Comparison of ENCODE assay signal across 15 cellular contexts in the genomic region with DNA sequence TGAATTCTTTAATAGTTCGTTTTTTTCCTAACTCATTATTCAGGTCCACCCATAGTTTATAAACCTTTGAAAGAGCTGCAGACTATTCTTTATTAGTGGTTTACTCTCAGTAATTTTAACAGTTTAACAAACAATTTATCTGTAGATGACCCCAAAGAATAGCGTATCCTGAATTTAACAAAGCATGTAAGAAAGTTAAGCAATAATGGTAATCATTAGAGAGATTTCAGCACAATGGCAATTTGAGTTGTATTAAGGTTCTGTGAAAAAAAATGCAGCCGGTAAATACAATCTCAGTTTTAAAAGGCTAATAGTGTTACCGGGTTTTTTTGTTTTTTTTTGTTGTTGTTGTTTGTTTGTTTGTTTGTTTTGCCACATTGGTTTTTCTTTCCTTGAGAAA. TPM values are rescaled to one million over a fixed set of nuclear protein-coding genes. Genes with fewer than 3 reads are reported as not detected.
DNase-seq lines count a peak whose midpoint lies in the region; ATAC-seq, FAIRE-seq and TF ChIP-seq lines count a peak whose summit lies in the region.
"Had no signal": no experiment of that assay in that cellular context is flagged by ENCODE, and none has a peak within 500 bp of the region (broad histone marks: within the 10 kb centered on the region; RNA-seq: fewer than 3 reads in every experiment).

No MANE protein-coding gene starts in this region.

- TF ChIP-seq POLR2A in HepG2 (IDR thresholded peaks at IDR 0.05; ENCODE audit: insufficient read depth in 1 of 2, low read depth in 2 of 2, low read length in 2 of 2) = no peak

- 64 to 68% methylated on average over 4 of the region's 4 CpGs for WGBS in GM23248 (ENCODE audit: low coverage in 1 of 2, low lambda C conversion rate in 2 of 2, missing lambda C conversion rate in 2 of 2), 2 experiments
- 7% methylated on average over 4 of the region's 4 CpGs for WGBS in HepG2 (ENCODE audit: low lambda C conversion rate)

- no peak overlapping the region for H3K9ac ChIP-seq in GM23248
- H3K9ac ChIP-seq in SK-N-MC (ENCODE audit: insufficient read length) = peak overlapping the region; percentile 24
- H3K9ac ChIP-seq in HepG2 (ENCODE audit: insufficient read depth, low read depth, low read length) = no peak overlapping the region

- H3K27ac ChIP-seq in GM23248 = no peak overlapping the region
- H3K27ac ChIP-seq in SK-N-MC = no peak overlapping the region
- no peak overlapping the region for H3K27ac ChIP-seq in HepG2 (ENCODE audit: extremely low read length, insufficient read depth, low read length)

- no peaks in the 10 kb centered on the region for H3K9me2 ChIP-seq in GM23248 (ENCODE audit: insufficient read depth)

- H3K4me3 ChIP-seq in GM23248 (no peak overlapping the region), SK-N-MC (no peak overlapping the region), HepG2 (replicated peaks in 1 of 3; ENCODE audit: insufficient read depth in 1 of 3, low read depth in 2 of 3, low read length in 3 of 3) (no peak overlapping the region)

- ATAC-seq in HepG2 = no peak
- ATAC-seq: CD8-positive, alpha-beta T cell had no signal

- no peaks in the 10 kb centered on the region for H3F3A ChIP-seq in GM23248 (ENCODE audit: insufficient read depth)

- H3K9me3 ChIP-seq in GM23248 (ENCODE audit: low read depth) = no peaks in the 10 kb centered on the region
- H3K9me3 ChIP-seq in SK-N-MC (ENCODE audit: low read depth, low read length) = no peaks in the 10 kb centered on the region
- peaks cover 5% of the 10 kb centered on the region; the same call in 1 of the 2 replicates for H3K9me3 ChIP-seq in HepG2 (ENCODE audit: low read length)

- CTCF ChIA-PET in HepG2 (lab: Yijun Ruan, JAX; ENCODE audit: low intra/inter-chr PET ratio, low total read pairs) = no interaction called here

- in situ Hi-C loops in GM23248 (cut with MboI) (no loop called here), HepG2 (cut with HindIII; ENCODE audit: extremely low pct_ligation_motif_present, low pct_unique_long_range_greater_than_20kb) (no loop called here)

- H4K20me1 ChIP-seq in GM23248 (ENCODE audit: insufficient read depth) = no peaks in the 10 kb centered on the region
- H4K20me1 ChIP-seq in HepG2 (ENCODE audit: insufficient read depth, low read length) = no peaks in the 10 kb centered on the region

- intact Hi-C loops in HepG2 (cut with micrococcal nuclease; ENCODE audit: unreplicated experiment) (no loop called here), posterior vena cava (cut with DNase I) (no loop called here)

- H2AFZ ChIP-seq in GM23248 (peak overlapping the region; percentile 53), HepG2 (ENCODE audit: low read length) (no peak overlapping the region)

- BruUV-seq in HepG2 (replicated peaks; lab: Mats Ljungman, UMichigan) = no TSS peak

- POLR2A ChIA-PET in HepG2 (lab: Yijun Ruan, JAX) = no interaction called here

- no peak overlapping the region for H3K4me2 ChIP-seq in GM23248 (ENCODE audit: unreplicated experiment)
- peak overlapping the region; percentile 29; the same call in 1 of the 2 replicates for H3K4me2 ChIP-seq in HepG2 (ENCODE audit: low read depth, low read length)

- H3K4me1 ChIP-seq in GM23248 (ENCODE audit: insufficient read depth) = no peaks in the 10 kb centered on the region
- peaks cover 13% of the 10 kb centered on the region for H3K4me1 ChIP-seq in HepG2 (ENCODE audit: insufficient read depth, low read length)

- no peaks in the 10 kb centered on the region for H3K79me2 ChIP-seq in GM23248 (ENCODE audit: insufficient read depth)
- no peaks in the 10 kb centered on the region for H3K79me2 ChIP-seq in HepG2 (ENCODE audit: insufficient read depth, low read length)

- FAIRE-seq in HepG2 (lab: Jason Lieb, UNC) = no peak
- FAIRE-seq: D721Med, GM12892, GM19239, HTR-8/SVneo had no signal

- no peaks in the 10 kb centered on the region for H3K27me3 ChIP-seq in GM23248 (replicated peaks; ENCODE audit: insufficient read depth)
- no peaks in the 10 kb centered on the region for H3K27me3 ChIP-seq in HepG2 (ENCODE audit: control insufficient read depth in 1 of 2, insufficient read depth in 2 of 2, low read length in 2 of 2)

- TF ChIP-seq CTCF in HepG2 (CRISPR knock-in tag; IDR thresholded peaks at IDR 0.05) = no peak

- no peak for TF ChIP-seq RAD21 in HepG2 (CRISPR knock-in tag; IDR thresholded peaks at IDR 0.05)

- TF ChIP-seq EP300 in HepG2 (IDR thresholded peaks at IDR 0.05; ENCODE audit: low read depth in 2 of 2, low read length in 2 of 2) (no peak), HepG2 (CRISPR knock-in tag; IDR thresholded peaks at IDR 0.05; ENCODE audit: borderline replicate concordance) (no peak)

- no peak for DNase-seq in GM23248
- no peak for DNase-seq in SK-N-MC (ENCODE audit: low read depth, low spot score)
- DNase-seq in HepG2 (ENCODE audit: low spot score) = no peak
- peak; percentile 54 for DNase-seq in renal cortical epithelial cell (ENCODE audit: low read depth)
- DNase-seq in medulla oblongata (ENCODE audit: extremely low spot score) = no peak
- no peak for DNase-seq in NCI-H69 (lab: John Stamatoyannopoulos, UW)
- DNase-seq in posterior vena cava (ENCODE audit: low spot score) = no peak
- DNase-seq: CD8-positive, alpha-beta T cell; DND-41; GDM1 had no signal

- H3K36me3 ChIP-seq in GM23248 (ENCODE audit: low read depth) = no peaks in the 10 kb centered on the region
- no peaks in the 10 kb centered on the region for H3K36me3 ChIP-seq in SK-N-MC (ENCODE audit: insufficient read depth, low read length)
- no peaks in the 10 kb centered on the region for H3K36me3 ChIP-seq in HepG2 (replicated peaks in 1 of 2; ENCODE audit: control insufficient read depth in 1 of 2, insufficient read depth in 2 of 2, low read length in 2 of 2)

TF ChIP-seq in HepG2, 621 proteins besides CTCF, POLR2A, EP300 and RAD21:
- TF ChIP-seq ZNF292 (CRISPR knock-in tag; IDR thresholded peaks at IDR 0.05; ENCODE audit: borderline replicate concordance, low read depth) (no peak), ZNF251 (CRISPR knock-in tag; IDR thresholded peaks at IDR 0.05) (no peak)

RNA-seq across cellular contexts. Expression of a gene that starts 40.3 kb away (rescaled TPM):
- 15.2 and 15.4 TPM in 2 replicates for total RNA-seq in GM23248 (2014; rRNA removed; shearing (Covaris generic))
- polyA plus RNA-seq in GM23248 (2016; fragmentation: Nextera tagmentation; extraction: Ambion mirVana) (17.4 and 17.6 TPM in 2 replicates), HepG2 (2011; rRNA removed) (4.2 and 5.7 TPM in 2 replicates)
- total RNA-seq in HepG2 (2016; rRNA removed; fragmentation: Illumina TruSeq; extraction: Trizol) (25.2 and 30.4 TPM in 2 replicates), renal cortical epithelial cell (22.1 and 24.0 TPM in 2 replicates), posterior vena cava (10 to 100 TPM; 11.3 to 13.9 TPM)
- total RNA-seq in HepG2 (2016; cell fraction: cytosol; rRNA removed; fragmentation: Illumina TruSeq; extraction: Trizol; ENCODE audit: low read depth) = 2.2 and 3.2 TPM in 2 replicates
- total RNA-seq in HepG2 (2016; cell fraction: insoluble cytoplasmic fraction; rRNA removed; fragmentation: Illumina TruSeq; extraction: Trizol) = 23.2 and 30.4 TPM in 2 replicates
- 6.4 and 7.0 TPM in 2 replicates for total RNA-seq in HepG2 (2016; cell fraction: membrane; rRNA removed; fragmentation: Illumina TruSeq; extraction: Trizol)
- total RNA-seq in HepG2 (2016; cell fraction: nucleus; rRNA removed; fragmentation: Illumina TruSeq; extraction: Trizol) = 21.4 and 22.9 TPM in 2 replicates
- 2.2 TPM in 2 replicates for polyA plus RNA-seq in HepG2 (2011; cell fraction: cytosol; rRNA removed)
- polyA plus RNA-seq in HepG2 (2011; cell fraction: nucleus; rRNA removed) = 4.0 and 4.5 TPM in 2 replicates
- 6.6 and 6.9 TPM in 2 replicates for polyA plus RNA-seq in HepG2 (2012)
- polyA plus RNA-seq in HepG2 (2016; cell fraction: cytosol; fragmentation: Illumina TruSeq; extraction: Trizol; ENCODE audit: low read depth) = 0.85 and 1.4 TPM in 2 replicates
- polyA plus RNA-seq in HepG2 (2016; cell fraction: insoluble cytoplasmic fraction; fragmentation: Illumina TruSeq; extraction: Trizol; ENCODE audit: low read depth) = 20.1 and 23.5 TPM in 2 replicates
- polyA plus RNA-seq in HepG2 (2016; cell fraction: membrane; fragmentation: Illumina TruSeq; extraction: Trizol; ENCODE audit: low read depth) = 2.9 and 3.3 TPM in 2 replicates
- 21.9 and 22.2 TPM in 2 replicates for polyA plus RNA-seq in HepG2 (2016; cell fraction: nucleus; fragmentation: Illumina TruSeq; extraction: Trizol; ENCODE audit: insufficient read depth, low read depth)
- 5.7 and 5.8 TPM in 2 replicates for polyA minus RNA-seq in HepG2 (2011; rRNA and poly(A)+ RNA removed; ENCODE audit: low replicate concordance)
- 1.6 and 2.4 TPM in 2 replicates for polyA minus RNA-seq in HepG2 (2011; cell fraction: cytosol; rRNA and poly(A)+ RNA removed)
- 13.0 and 14.2 TPM in 2 replicates for polyA minus RNA-seq in HepG2 (2011; cell fraction: nucleus; rRNA and poly(A)+ RNA removed)

RNA-seq across cellular contexts. Expression of a gene that starts 41.8 kb away (rescaled TPM):
- total RNA-seq in GM23248 (2014; rRNA removed; shearing (Covaris generic)) = 6.3 and 8.9 TPM in 2 replicates
- polyA plus RNA-seq in GM23248 (2016; fragmentation: Nextera tagmentation; extraction: Ambion mirVana) = 10.6 and 11.8 TPM in 2 replicates
- 0.10 and 0.11 TPM in 2 replicates for total RNA-seq in HepG2 (2016; rRNA removed; fragmentation: Illumina TruSeq; extraction: Trizol)
- total RNA-seq in HepG2 (2016; cell fraction: cytosol; rRNA removed; fragmentation: Illumina TruSeq; extraction: Trizol; ENCODE audit: low read depth) = 0.10 TPM in 1 of 2 replicates, not detected in the other
- total RNA-seq in HepG2 (2016; cell fraction: insoluble cytoplasmic fraction; rRNA removed; fragmentation: Illumina TruSeq; extraction: Trizol) = 0.04 and 0.12 TPM in 2 replicates
- total RNA-seq in HepG2 (2016; cell fraction: membrane; rRNA removed; fragmentation: Illumina TruSeq; extraction: Trizol) = 0.06 TPM in 1 of 2 replicates, not detected in the other
- total RNA-seq in HepG2 (2016; cell fraction: nucleus; rRNA removed; fragmentation: Illumina TruSeq; extraction: Trizol) = not detected in 2 replicates
- 0.01 and 0.03 TPM in 2 replicates for polyA plus RNA-seq in HepG2 (2011; rRNA removed)
- polyA plus RNA-seq in HepG2 (2011; cell fraction: cytosol; rRNA removed) = 0.03 TPM in 2 replicates
- not detected in 2 replicates for polyA plus RNA-seq in HepG2 (2011; cell fraction: nucleus; rRNA removed)
- 0.07 TPM in 1 of 2 replicates, not detected in the other for polyA plus RNA-seq in HepG2 (2012)
- polyA plus RNA-seq in HepG2 (2016; cell fraction: cytosol; fragmentation: Illumina TruSeq; extraction: Trizol; ENCODE audit: low read depth) = 0.03 TPM in 1 of 2 replicates, not detected in the other
- 0.09 and 0.12 TPM in 2 replicates for polyA plus RNA-seq in HepG2 (2016; cell fraction: insoluble cytoplasmic fraction; fragmentation: Illumina TruSeq; extraction: Trizol; ENCODE audit: low read depth)
- 0.05 TPM in 1 of 2 replicates, not detected in the other for polyA plus RNA-seq in HepG2 (2016; cell fraction: membrane; fragmentation: Illumina TruSeq; extraction: Trizol; ENCODE audit: low read depth)
- polyA plus RNA-seq in HepG2 (2016; cell fraction: nucleus; fragmentation: Illumina TruSeq; extraction: Trizol; ENCODE audit: insufficient read depth, low read depth) = 0.14 and 0.20 TPM in 2 replicates
- polyA minus RNA-seq in HepG2 (2011; rRNA and poly(A)+ RNA removed; ENCODE audit: low replicate concordance) = 4.1 TPM in 1 of 2 replicates, not detected in the other
- not detected in 2 replicates for polyA minus RNA-seq in HepG2 (2011; cell fraction: cytosol; rRNA and poly(A)+ RNA removed)
- polyA minus RNA-seq in HepG2 (2011; cell fraction: nucleus; rRNA and poly(A)+ RNA removed) = 0.12 TPM in 1 of 2 replicates, not detected in the other
- 2.3 and 2.5 TPM in 2 replicates for total RNA-seq in renal cortical epithelial cell
- total RNA-seq in posterior vena cava = 1 to 10 TPM; 2.0 to 2.5 TPM
- polyA plus RNA-seq: CD14-positive monocyte had no signal
